Comparison of ENCODE assay signal across 1 cellular context in genomic region chr5:124996764-124997077, GRCh38.
TF ChIP-seq lines count a peak whose summit lies in the region.

No MANE protein-coding gene starts in this region.

TF ChIP-seq in WTC11, 78 proteins besides CTCF, POLR2A, EP300 and RAD21 (continued from another document):
- TF ChIP-seq E2F1 (CRISPR knock-in tag; IDR thresholded peaks at IDR 0.05), result no peak
TF ChIP-seq in WTC11: peak in this region for 0.
